In genomic region chr15:75028991-75029377, GRCh38 we compare ENCODE assay signal across 9 cellular contexts. TPM values are rescaled to one million over a fixed set of nuclear protein-coding genes. Genes with fewer than 3 reads are reported as not detected.
DNase-seq lines count a peak whose midpoint lies in the region; ATAC-seq and TF ChIP-seq lines count a peak whose summit lies in the region.
"Had no signal": no experiment of that assay in that cellular context is flagged by ENCODE, and none has a peak within 500 bp of the region (broad histone marks: within the 10 kb centered on the region; RNA-seq: fewer than 3 reads in every experiment).

No MANE protein-coding gene starts in this region.

- ATAC-seq in HG02852 (IDR thresholded peaks at IDR 0.05; ENCODE audit: unreplicated experiment) = peak; percentile 15
- no peak for ATAC-seq in HG03521 (IDR thresholded peaks at IDR 0.05; ENCODE audit: unreplicated experiment)
- no peak for ATAC-seq in HG03159 (IDR thresholded peaks at IDR 0.05; ENCODE audit: unreplicated experiment)
- no peak for ATAC-seq in HG02938 (IDR thresholded peaks at IDR 0.05; ENCODE audit: unreplicated experiment)

- H3K36me3 ChIP-seq in Caco-2 (ENCODE audit: control insufficient read depth, insufficient read depth, low read length) (no peaks in the 10 kb centered on the region), neutrophil (no peaks in the 10 kb centered on the region)

- H3K27me3 Mint-ChIP-seq in Caco-2 (ENCODE audit: insufficient read depth, unreplicated experiment) (no peaks in the 10 kb centered on the region), brain (no peaks in the 10 kb centered on the region)
- H3K27me3 Mint-ChIP-seq: activated CD4-positive, alpha-beta memory T cell treated with anti-CD3 and anti-CD28 coated beads, Interleukin-2, amount 10 ng/mL, durations not matched to agents 7 days and 5 days had no signal

- DNase-seq in Caco-2 (no peak), EL (no peak)

- TF ChIP-seq CTCF in Caco-2 (IDR thresholded peaks at IDR 0.05; ENCODE audit: insufficient read depth in 1 of 2, low read depth in 1 of 2, low read length in 1 of 2, severe bottlenecking in 1 of 2, unreplicated experiment in 1 of 2) (no peak), brain (conservative IDR thresholded peaks at IDR 0.05) (no peak), neutrophil (IDR thresholded peaks at IDR 0.05) (no peak)

- H3K9me3 ChIP-seq in Caco-2 (no peaks in the 10 kb centered on the region), neutrophil (no peaks in the 10 kb centered on the region)

- H3K4me3 Mint-ChIP-seq in Caco-2 (ENCODE audit: unreplicated experiment) (no peak overlapping the region), brain (peak overlapping the region in 1 of 5 experiments; percentile 53)
- H3K4me3 Mint-ChIP-seq: activated CD4-positive, alpha-beta memory T cell treated with anti-CD3 and anti-CD28 coated beads, Interleukin-2, amount 10 ng/mL, durations not matched to agents 7 days and 5 days had no signal

- H3K36me3 Mint-ChIP-seq in Caco-2 (ENCODE audit: insufficient read depth, unreplicated experiment) (peaks cover 5% of the 10 kb centered on the region), brain (no peaks in the 10 kb centered on the region)

- H3K27me3 ChIP-seq in Caco-2 (replicated peaks; ENCODE audit: control insufficient read depth, insufficient read depth, low read length) (no peaks in the 10 kb centered on the region), neutrophil (no peaks in the 10 kb centered on the region)

- H3K4me1 ChIP-seq in Caco-2 (peaks cover 33% of the 10 kb centered on the region), neutrophil (ENCODE audit: control insufficient read depth in 1 of 2, insufficient read depth in 1 of 2, low read depth in 1 of 2, low read length in 1 of 2) (peaks cover 25 to 30% of the 10 kb centered on the region in 2 experiments)

- no peaks in the 10 kb centered on the region for H3K9me3 Mint-ChIP-seq in Caco-2 (ENCODE audit: unreplicated experiment)
- H3K9me3 Mint-ChIP-seq in brain = no peaks in the 10 kb centered on the region
- H3K9me3 Mint-ChIP-seq: activated CD4-positive, alpha-beta memory T cell treated with anti-CD3 and anti-CD28 coated beads, Interleukin-2, amount 10 ng/mL, durations not matched to agents 7 days and 5 days had no signal

- peak overlapping the region; percentile 70 for H3K27ac ChIP-seq in neutrophil

- no TSS peak for BruUV-seq in Caco-2 (replicated peaks; lab: Mats Ljungman, UMichigan)

- H3K4me1 Mint-ChIP-seq in Caco-2 (ENCODE audit: low read depth, unreplicated experiment) (peaks cover 14% of the 10 kb centered on the region), brain (peaks cover 24% of the 10 kb centered on the region)

- H3K27ac Mint-ChIP-seq in Caco-2 (ENCODE audit: unreplicated experiment) (peak overlapping the region; percentile 16), brain (peak overlapping the region; percentile 77 to 92 (median 85))

- CTCF ChIA-PET in Caco-2 (lab: Charles Lee) = interaction anchor here (0.9 to 1.6 kb wide), 11 partner anchors 14 to 271 kb away, joined by 3 to 21 read pairs (median 5); partner anchors contain the start of gene C15orf39

- intact Hi-C loops in Caco-2 (cut with micrococcal nuclease; ENCODE audit: unreplicated experiment) = loop anchor here (1.0 to 2.0 kb wide), 2 partner anchors 175 to 280 kb away; no protein-coding TSS in a partner anchor

- POLR2A ChIA-PET in Caco-2 (lab: Charles Lee) = interaction anchor here (0.6 kb wide), 1 partner anchor 176 kb away, joined by 4 read pairs; no protein-coding TSS in a partner anchor

- no peak overlapping the region for H3K4me3 ChIP-seq in Caco-2 (ENCODE audit: low read depth, low read length)
- no peak overlapping the region for H3K4me3 ChIP-seq in neutrophil (ENCODE audit: low read depth in 1 of 2, low read length in 1 of 2)

RNA-seq across cellular contexts. Expression of gene PPCDC, which starts 5.6 kb away (rescaled TPM):
- total RNA-seq in Caco-2 (2022) = 14.7 and 18.1 TPM in 2 replicates
- 17.9 TPM for polyA plus RNA-seq in brain (ENCODE audit: insufficient read depth, low read depth, low replicate concordance)

RNA-seq across cellular contexts. Expression of gene SCAMP5, which starts 33.6 kb away (rescaled TPM):
- total RNA-seq in Caco-2 (2022) = 9.2 and 11.8 TPM in 2 replicates
- 146 TPM for polyA plus RNA-seq in brain (ENCODE audit: insufficient read depth, low read depth, low replicate concordance)
